16 cellular contexts compared by ENCODE assay signal in the genomic region with DNA sequence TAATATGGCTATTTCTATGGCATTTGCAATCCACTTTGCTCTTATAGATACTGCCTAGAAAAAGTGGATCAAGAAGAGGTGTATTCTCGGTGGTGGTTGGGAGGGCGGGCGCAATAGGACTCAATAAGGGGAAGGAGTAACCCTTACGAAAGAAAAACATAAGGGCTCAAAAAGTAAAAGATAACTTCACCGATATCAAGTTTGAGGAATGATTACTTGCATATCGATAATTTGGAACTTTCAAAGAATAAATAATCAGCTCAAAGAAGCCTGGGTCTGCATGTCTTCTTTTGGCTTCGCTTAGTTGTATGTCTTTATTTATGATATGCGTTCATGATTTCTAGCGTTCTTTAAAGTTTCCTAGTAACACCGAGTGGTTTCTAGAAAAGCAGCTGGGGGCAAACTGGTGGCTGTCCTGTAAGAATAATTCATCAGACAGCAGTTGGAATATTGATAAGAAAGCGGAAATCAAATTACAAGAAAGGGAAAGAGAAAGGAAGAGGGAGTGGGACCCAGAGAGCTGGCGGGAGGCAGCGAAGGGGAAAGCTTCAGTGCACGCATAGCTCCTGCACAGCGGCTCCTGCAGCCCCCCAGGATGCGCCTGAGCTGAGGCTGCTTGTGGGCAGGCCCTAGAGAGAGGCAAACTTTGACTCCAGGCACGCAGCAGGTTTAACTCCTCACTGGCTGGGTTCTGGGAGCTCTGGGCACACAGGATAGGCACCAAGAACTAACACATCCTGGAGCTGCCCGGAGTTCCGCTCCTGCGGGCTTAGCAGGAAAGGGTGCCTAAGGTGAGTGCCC. TPM values are rescaled to one million over a fixed set of nuclear protein-coding genes. Genes with fewer than 3 reads are reported as not detected.
A peak's percentile ranks its signal among the peaks of the same experiment; 100 is the strongest.
DNase-seq lines count a peak whose midpoint lies in the region; ATAC-seq, FAIRE-seq and TF ChIP-seq lines count a peak whose summit lies in the region.
"Had no signal": no experiment of that assay in that cellular context is flagged by ENCODE, and none has a peak within 500 bp of the region (broad histone marks: within the 10 kb centered on the region; RNA-seq: fewer than 3 reads in every experiment).

No MANE protein-coding gene starts in this region.

- TF ChIP-seq CTCF in CD4-positive, alpha-beta T cell (IDR thresholded peaks at IDR 0.05), result no peak
- TF ChIP-seq CTCF in nephron (IDR thresholded peaks at IDR 0.05; ENCODE audit: unreplicated experiment in 3 of 3), result no peak
- no peak for TF ChIP-seq CTCF in body of pancreas (IDR thresholded peaks at IDR 0.05)

- H3K4me3 ChIP-seq in HUES6 (ENCODE audit: low read depth, low read length) (peak overlapping the region; percentile 55), body of pancreas (no peak overlapping the region), small intestine (ENCODE audit: low read depth in 1 of 2, low read length in 2 of 2) (no peak overlapping the region)

- no peak for TF ChIP-seq POLR2A in body of pancreas (IDR thresholded peaks at IDR 0.05)

- CTCF ChIA-PET in CD4-positive, alpha-beta T cell (lab: Charles Lee), result interaction anchor here (1.0 kb wide), 1 partner anchor 43 kb away, joined by 3 read pairs; no protein-coding TSS in a partner anchor

- H3K27ac Mint-ChIP-seq in CD4-positive, alpha-beta T cell, result no peak overlapping the region
- H3K27ac Mint-ChIP-seq in effector memory CD8-positive, alpha-beta T cell, result no peak overlapping the region
- peak overlapping the region in 2 of 3 experiments; percentile 41 to 48 for H3K27ac Mint-ChIP-seq in nephron
- H3K27ac Mint-ChIP-seq: activated CD4-positive, alpha-beta T cell treated with anti-CD3 and anti-CD28 coated beads, Interleukin-2, amount 10 ng/mL, durations not matched to agents 7 days and 5 days had no signal

- H3K36me3 Mint-ChIP-seq in CD4-positive, alpha-beta T cell (ENCODE audit: low read depth), result no peaks in the 10 kb centered on the region
- peaks cover 12% of the 10 kb centered on the region for H3K36me3 Mint-ChIP-seq in effector memory CD8-positive, alpha-beta T cell (ENCODE audit: insufficient read depth)
- no peaks in the 10 kb centered on the region for H3K36me3 Mint-ChIP-seq in nephron (ENCODE audit: low read depth)

- POLR2A ChIA-PET in CD4-positive, alpha-beta T cell (lab: Charles Lee), result interaction anchor here (1.2 to 4.1 kb wide), 6 partner anchors 9 to 43 kb away, joined by 3 to 34 read pairs (median 4); a partner anchor contains a TSS

- H3K36me3 ChIP-seq in HUES6 (ENCODE audit: control insufficient read depth, insufficient read depth, low read length) (no peaks in the 10 kb centered on the region), body of pancreas (replicated peaks in 1 of 2; ENCODE audit: insufficient read depth in 1 of 2, low read depth in 2 of 2) (no peaks in the 10 kb centered on the region), small intestine (ENCODE audit: control insufficient read depth in 2 of 2, insufficient read depth in 2 of 2, low read length in 2 of 2) (no peaks in the 10 kb centered on the region)

- DNase-seq in CD4-positive, alpha-beta T cell, result no peak
- no peak for DNase-seq in effector memory CD8-positive, alpha-beta T cell
- no peak for DNase-seq in body of pancreas
- no peak for DNase-seq in small intestine
- DNase-seq: activated CD4-positive, alpha-beta T cell treated with anti-CD3 and anti-CD28 coated beads, Interleukin-2, amount 10 ng/mL, durations not matched to agents 7 days and 5 days; aorta; DMS 273 treated with DMSO at 0.1 percent for 48 hours; foreskin melanocyte; NCI-H1694; RPMI8226; stimulated activated CD4-positive, alpha-beta T cell treated with anti-CD3 and anti-CD28 coated beads, Interleukin-4, amount 100 ng/mL, for 4 hours had no signal

- H3K9me3 Mint-ChIP-seq in CD4-positive, alpha-beta T cell, result no peaks in the 10 kb centered on the region
- H3K9me3 Mint-ChIP-seq in effector memory CD8-positive, alpha-beta T cell, result no peaks in the 10 kb centered on the region
- H3K9me3 Mint-ChIP-seq in nephron, result peaks cover 3% of the 10 kb centered on the region
- H3K9me3 Mint-ChIP-seq: activated CD4-positive, alpha-beta T cell treated with anti-CD3 and anti-CD28 coated beads, Interleukin-2, amount 10 ng/mL, durations not matched to agents 7 days and 5 days had no signal

- H3K27me3 ChIP-seq in CD4-positive, alpha-beta T cell (ENCODE audit: control insufficient read depth, insufficient read depth, low read length), result peaks cover 25% of the 10 kb centered on the region
- H3K27me3 ChIP-seq in HUES6 (ENCODE audit: control insufficient read depth, insufficient read depth, low read length), result peaks cover 99% of the 10 kb centered on the region
- peaks cover 0 to 15% of the 10 kb centered on the region in 2 donors for H3K27me3 ChIP-seq in body of pancreas
- H3K27me3 ChIP-seq in small intestine (ENCODE audit: control insufficient read depth in 2 of 2, insufficient read depth in 2 of 2, low read length in 2 of 2), result peaks cover 9 to 19% of the 10 kb centered on the region in 2 donors

- WGBS in body of pancreas, 2 donors, result 15 to 22% methylated on average over 17 to 20 of the region's 20 CpGs
- 18 to 32% (median 28%) methylated on average over 20 of the region's 20 CpGs for WGBS in small intestine, 3 donors

- H3K4me3 Mint-ChIP-seq in CD4-positive, alpha-beta T cell, result peak overlapping the region; percentile 90
- peak overlapping the region; percentile 78 to 84 for H3K4me3 Mint-ChIP-seq in effector memory CD8-positive, alpha-beta T cell
- peak overlapping the region; percentile 63 to 73 (median 65) for H3K4me3 Mint-ChIP-seq in nephron
- H3K4me3 Mint-ChIP-seq: activated CD4-positive, alpha-beta T cell treated with anti-CD3 and anti-CD28 coated beads, Interleukin-2, amount 10 ng/mL, durations not matched to agents 7 days and 5 days had no signal

- ATAC-seq in CD4-positive, alpha-beta T cell (ENCODE audit: poor library complexity), result no peak
- ATAC-seq in effector memory CD8-positive, alpha-beta T cell (replicated peaks), result no peak
- no peak for ATAC-seq in body of pancreas
- ATAC-seq in GM18867 (IDR thresholded peaks at IDR 0.05; ENCODE audit: unreplicated experiment), result no peak
- no peak for ATAC-seq in HG02973 (IDR thresholded peaks at IDR 0.05; ENCODE audit: unreplicated experiment)
- ATAC-seq: HCT116 had no signal

- no peak for FAIRE-seq in small intestine (lab: Jason Lieb, UNC)

- H3K4me1 ChIP-seq in HUES6 (ENCODE audit: control insufficient read depth, insufficient read depth, low read length) (peaks cover 46% of the 10 kb centered on the region), body of pancreas (peaks cover 35% of the 10 kb centered on the region), small intestine (ENCODE audit: control insufficient read depth in 2 of 2, insufficient read depth in 1 of 2, low read depth in 1 of 2, low read length in 1 of 2) (peaks cover 0 to 2% of the 10 kb centered on the region in 2 donors)

- no peak overlapping the region for H3K27ac ChIP-seq in CD4-positive, alpha-beta T cell (ENCODE audit: low read depth, low read length)
- no peak overlapping the region for H3K27ac ChIP-seq in HUES6 (ENCODE audit: low read depth, low read length)
- H3K27ac ChIP-seq in body of pancreas, result no peak overlapping the region
- H3K27ac ChIP-seq in small intestine (ENCODE audit: low read depth in 1 of 2, low read length in 1 of 2), result no peak overlapping the region

- H3K4me1 Mint-ChIP-seq in CD4-positive, alpha-beta T cell (ENCODE audit: low read depth), result peaks cover 64% of the 10 kb centered on the region
- H3K4me1 Mint-ChIP-seq in effector memory CD8-positive, alpha-beta T cell (ENCODE audit: low read depth in 2 of 2), result peaks cover 27 to 30% of the 10 kb centered on the region in 2 donors
- H3K4me1 Mint-ChIP-seq in nephron, result peaks cover 46% of the 10 kb centered on the region

- no peak overlapping the region for H3K9ac ChIP-seq in HUES6 (ENCODE audit: low read length)

- H3K27me3 Mint-ChIP-seq in CD4-positive, alpha-beta T cell, result peaks cover 47% of the 10 kb centered on the region
- H3K27me3 Mint-ChIP-seq in effector memory CD8-positive, alpha-beta T cell, result peaks cover 41 to 52% of the 10 kb centered on the region in 2 donors
- H3K27me3 Mint-ChIP-seq in nephron (ENCODE audit: low read depth), result peaks cover 97% of the 10 kb centered on the region

- intact Hi-C loops in CD4-positive, alpha-beta T cell (cut with DNase I, micrococcal nuclease), result no loop called here
- intact Hi-C loops in body of pancreas (cut with DNase I), result loop anchor here (10.0 kb wide), 1 partner anchor 50 kb away; no protein-coding TSS in a partner anchor

- no peaks in the 10 kb centered on the region for H3K9me3 ChIP-seq in CD4-positive, alpha-beta T cell (ENCODE audit: control insufficient read depth, low read length)
- no peaks in the 10 kb centered on the region for H3K9me3 ChIP-seq in HUES6 (ENCODE audit: control insufficient read depth, insufficient read depth, low read depth, low read length)
- no peaks in the 10 kb centered on the region for H3K9me3 ChIP-seq in body of pancreas
- no peaks in the 10 kb centered on the region for H3K9me3 ChIP-seq in small intestine (ENCODE audit: control insufficient read depth, low read depth)

RNA-seq across cellular contexts. Expression of a gene that starts 9.1 kb away (rescaled TPM):
- 10 to 100 TPM; 56.6 to 60.4 TPM for total RNA-seq in CD4-positive, alpha-beta T cell
- 1 to 10 TPM; 2.6 to 4.4 TPM for total RNA-seq in body of pancreas
- polyA plus RNA-seq in small intestine, result 1 to 10 TPM; 2.5 to 8.3 (median 4.9) TPM

Comparison
In these comparisons a context has a peak if more than half of its experiments do, and no peak if none do; other contexts are left out.
1. H3K27ac Mint-ChIP-seq: peak in nephron (2 of 3); none in CD4-positive, alpha-beta T cell (single experiment) and effector memory CD8-positive, alpha-beta T cell (0 of 2).
2. RNA of a gene that starts 9.1 kb away (total RNA-seq): 56.6 to 60.4 TPM in CD4-positive, alpha-beta T cell; 2.6 to 4.4 TPM in body of pancreas; every median in the first group is over 10 times any median in the second.
3. Peak in every context shown above with its lines, with median percentiles within 50 percentile points of each other: H3K4me3 Mint-ChIP-seq.